ENCODE assay signal across 17 cellular contexts in genomic region chr14:86257973-86258372, GRCh38.
DNase-seq lines count a peak whose midpoint lies in the region; ATAC-seq and TF ChIP-seq lines count a peak whose summit lies in the region.
"Had no signal": no experiment of that assay in that cellular context is flagged by ENCODE, and none has a peak within 500 bp of the region (broad histone marks: within the 10 kb centered on the region; RNA-seq: fewer than 3 reads in every experiment).

No MANE protein-coding gene starts in this region.

- H3K36me3 Mint-ChIP-seq in stimulated activated naive B cell treated with anti-CD40 and anti-IgM and Interleukin-4, amounts not matched to agents 10 μg/mL and 1 μg/mL and 100 μg/mL, for 72 hours: no peaks in the 10 kb centered on the region
- H3K36me3 Mint-ChIP-seq: CD8-positive, alpha-beta T cell had no signal

- no peak overlapping the region for H2AK5ac ChIP-seq in neuronal stem cell (ENCODE audit: low read depth, low read length)

- H3K27ac Mint-ChIP-seq in stimulated activated naive B cell treated with anti-CD40 and anti-IgM and Interleukin-4, amounts not matched to agents 10 μg/mL and 1 μg/mL and 100 μg/mL, for 72 hours: no peak overlapping the region
- H3K27ac Mint-ChIP-seq: B cell; CD4-positive, alpha-beta T cell; CD8-positive, alpha-beta T cell had no signal

- no peak overlapping the region for H2BK12ac ChIP-seq in neuronal stem cell (ENCODE audit: low read length)

- H2AFZ ChIP-seq in MM.1S (ENCODE audit: low read length) (no peak overlapping the region), OCI-LY3 (ENCODE audit: low read depth, low read length) (no peak overlapping the region), neuronal stem cell (ENCODE audit: low read length) (no peak overlapping the region)

- DNase-seq in MM.1S (peak; percentile 9), neuronal stem cell (ENCODE audit: low spot score) (no peak), NAMALWA (ENCODE audit: low spot score) (no peak)
- DNase-seq in stimulated activated naive B cell treated with anti-CD40 and anti-IgM and Interleukin-4, amounts not matched to agents 10 μg/mL and 1 μg/mL and 100 μg/mL, for 72 hours: no peak
- DNase-seq: AML-193; Caco-2; Calu3; CD4-positive, alpha-beta T cell; CD8-positive, alpha-beta T cell; DMS79 treated with DMSO at 0.1 percent for 48 hours; GF-D8 had no signal

- H3K4me1 ChIP-seq in MM.1S (ENCODE audit: low read length): no peaks in the 10 kb centered on the region
- peaks cover 22% of the 10 kb centered on the region for H3K4me1 ChIP-seq in OCI-LY3 (ENCODE audit: low read length)
- H3K4me1 ChIP-seq in neuronal stem cell (ENCODE audit: control insufficient read depth in 2 of 2, insufficient read depth in 1 of 2, low read depth in 1 of 2, low read length in 2 of 2): no peaks in the 10 kb centered on the region
- H3K4me1 ChIP-seq: A549; BLaER1 treated with 17β-estradiol and CSF1 and Interleukin-3, amounts not matched to agents 10 nM and 100 nM; Caco-2 had no signal

- H2BK15ac ChIP-seq in neuronal stem cell (ENCODE audit: low read length): no peak overlapping the region

- peak; percentile 54 to 75 for ATAC-seq in stimulated activated naive B cell treated with anti-CD40 and anti-IgM and Interleukin-4, amounts not matched to agents 10 μg/mL and 1 μg/mL and 100 μg/mL, for 72 hours (replicated peaks)
- ATAC-seq: A549; CD8-positive, alpha-beta T cell had no signal

- H3K4me2 ChIP-seq in MM.1S (ENCODE audit: low read depth, low read length) (no peak overlapping the region), OCI-LY3 (ENCODE audit: low read length) (peak overlapping the region; percentile 34), neuronal stem cell (ENCODE audit: insufficient read depth, low read length, poor library complexity, severe bottlenecking) (no peak overlapping the region)
- H3K4me2 ChIP-seq: A549; BLaER1 treated with 17β-estradiol and CSF1 and Interleukin-3, amounts not matched to agents 10 nM and 100 nM had no signal

- H3K79me2 ChIP-seq in MM.1S (ENCODE audit: low read length) (no peaks in the 10 kb centered on the region), OCI-LY3 (ENCODE audit: low read length) (no peaks in the 10 kb centered on the region)

- H2BK120ac ChIP-seq in neuronal stem cell (ENCODE audit: low read depth, low read length): no peak overlapping the region

- no peak overlapping the region for H3K18ac ChIP-seq in neuronal stem cell (ENCODE audit: low read length)

- H3K27me3 ChIP-seq in MM.1S (replicated peaks; ENCODE audit: insufficient read depth, low read length) (no peaks in the 10 kb centered on the region), OCI-LY3 (ENCODE audit: low read depth, low read length) (no peaks in the 10 kb centered on the region), neuronal stem cell (ENCODE audit: control insufficient read depth in 3 of 3, insufficient read depth in 3 of 3, low read depth in 1 of 3, low read length in 3 of 3) (no peaks in the 10 kb centered on the region)
- H3K27me3 ChIP-seq: BLaER1 treated with 17β-estradiol and CSF1 and Interleukin-3, amounts not matched to agents 10 nM and 100 nM had no signal

- H3K27ac ChIP-seq in MM.1S (ENCODE audit: low read length) (no peak overlapping the region), OCI-LY3 (ENCODE audit: low read length) (no peak overlapping the region; the same call in 1 of the 2 replicates), neuronal stem cell (replicated peaks; ENCODE audit: low read length) (no peak overlapping the region)
- H3K27ac ChIP-seq: 22Rv1; A549; BLaER1 treated with 17β-estradiol and CSF1 and Interleukin-3, amounts not matched to agents 10 nM and 100 nM; C4-2B had no signal

- WGBS in neuronal stem cell (ENCODE audit: extremely low coverage in 2 of 2, insufficient read length in 2 of 2, insufficient replicate concordance in 1 of 2), 2 donors: no CpG with 5 or more reads among the region's 2 CpGs

- H3K23ac ChIP-seq in neuronal stem cell (ENCODE audit: low read depth, low read length, poor library complexity): no peak overlapping the region

- H3K9ac ChIP-seq in MM.1S (ENCODE audit: low read length) (no peak overlapping the region), OCI-LY3 (ENCODE audit: low read length) (no peak overlapping the region), neuronal stem cell (ENCODE audit: low read depth, low read length, poor library complexity) (no peak overlapping the region)
- H3K9ac ChIP-seq: BLaER1 treated with 17β-estradiol and CSF1 and Interleukin-3, amounts not matched to agents 10 nM and 100 nM had no signal

- H4K20me1 ChIP-seq in MM.1S (ENCODE audit: insufficient read depth, low read length) (no peaks in the 10 kb centered on the region), OCI-LY3 (ENCODE audit: insufficient read depth, low read length) (no peaks in the 10 kb centered on the region)
- H4K20me1 ChIP-seq: BLaER1 treated with 17β-estradiol and CSF1 and Interleukin-3, amounts not matched to agents 10 nM and 100 nM had no signal

- H3K4ac ChIP-seq in neuronal stem cell (ENCODE audit: low read length): no peak overlapping the region

- H3K9me3 ChIP-seq in MM.1S (replicated peaks; ENCODE audit: insufficient read depth, low read length) (no peaks in the 10 kb centered on the region), OCI-LY3 (ENCODE audit: insufficient read depth, low read length) (peaks cover 5% of the 10 kb centered on the region; the same call in 1 of the 2 replicates), neuronal stem cell (replicated peaks in 1 of 2; ENCODE audit: control insufficient read depth in 2 of 2, insufficient read depth in 1 of 2, low read depth in 1 of 2, low read length in 2 of 2) (no peaks in the 10 kb centered on the region)
- H3K9me3 ChIP-seq: A549; BLaER1 treated with 17β-estradiol and CSF1 and Interleukin-3, amounts not matched to agents 10 nM and 100 nM; Caco-2 had no signal

- H4K8ac ChIP-seq in neuronal stem cell (ENCODE audit: low read depth, low read length): no peak overlapping the region

- H3K27me3 Mint-ChIP-seq in stimulated activated naive B cell treated with anti-CD40 and anti-IgM and Interleukin-4, amounts not matched to agents 10 μg/mL and 1 μg/mL and 100 μg/mL, for 72 hours: no peaks in the 10 kb centered on the region
- H3K27me3 Mint-ChIP-seq: B cell; CD4-positive, alpha-beta T cell had no signal

- no peaks in the 10 kb centered on the region for H3K36me3 ChIP-seq in MM.1S (replicated peaks; ENCODE audit: insufficient read depth, low read length)
- no peaks in the 10 kb centered on the region for H3K36me3 ChIP-seq in OCI-LY3 (replicated peaks; ENCODE audit: low read depth, low read length)
- no peaks in the 10 kb centered on the region for H3K36me3 ChIP-seq in neuronal stem cell (replicated peaks in 1 of 2; ENCODE audit: control insufficient read depth in 2 of 2, insufficient read depth in 2 of 2, low read length in 2 of 2)
- H3K36me3 ChIP-seq: BLaER1 treated with 17β-estradiol and CSF1 and Interleukin-3, amounts not matched to agents 10 nM and 100 nM had no signal

- H3K79me1 ChIP-seq in neuronal stem cell (ENCODE audit: low read depth, low read length): no peaks in the 10 kb centered on the region

- H3K4me1 Mint-ChIP-seq in stimulated activated naive B cell treated with anti-CD40 and anti-IgM and Interleukin-4, amounts not matched to agents 10 μg/mL and 1 μg/mL and 100 μg/mL, for 72 hours: peaks cover 2 to 12% of the 10 kb centered on the region in 2 donors

- no peak overlapping the region for H3K14ac ChIP-seq in neuronal stem cell (ENCODE audit: low read length)

- peaks cover 0 to 1% of the 10 kb centered on the region in 2 donors for H3K9me3 Mint-ChIP-seq in stimulated activated naive B cell treated with anti-CD40 and anti-IgM and Interleukin-4, amounts not matched to agents 10 μg/mL and 1 μg/mL and 100 μg/mL, for 72 hours
- H3K9me3 Mint-ChIP-seq: CD4-positive, alpha-beta T cell had no signal

- H2BK5ac ChIP-seq in neuronal stem cell (ENCODE audit: low read length): no peak overlapping the region

- H3F3A ChIP-seq in MM.1S (ENCODE audit: insufficient read depth, low read length): no peaks in the 10 kb centered on the region

- no peak overlapping the region for H4K91ac ChIP-seq in neuronal stem cell (ENCODE audit: low read depth, low read length, poor library complexity)

- H3K4me3 ChIP-seq in MM.1S (ENCODE audit: low read length) (no peak overlapping the region), OCI-LY3 (ENCODE audit: low read length) (no peak overlapping the region), neuronal stem cell (ENCODE audit: low read length in 2 of 2) (no peak overlapping the region)
- H3K4me3 ChIP-seq: A549; BLaER1 treated with 17β-estradiol and CSF1 and Interleukin-3, amounts not matched to agents 10 nM and 100 nM had no signal

- TF ChIP-seq CTCF in MM.1S (IDR thresholded peaks at IDR 0.05; ENCODE audit: low read length) (no peak), OCI-LY3 (IDR thresholded peaks at IDR 0.05; ENCODE audit: low read depth, low read length) (no peak)

- no peaks in the 10 kb centered on the region for H3K9me2 ChIP-seq in MM.1S (replicated peaks; ENCODE audit: insufficient read depth, low read length)

- no peak overlapping the region for H3K4me3 Mint-ChIP-seq in stimulated activated naive B cell treated with anti-CD40 and anti-IgM and Interleukin-4, amounts not matched to agents 10 μg/mL and 1 μg/mL and 100 μg/mL, for 72 hours
- H3K4me3 Mint-ChIP-seq: B cell; CD4-positive, alpha-beta T cell; CD8-positive, alpha-beta T cell had no signal
